ENCODE assay signal across 8 cellular contexts in genomic region chr1:229227298-229227919, GRCh38. TPM values are rescaled to one million over a fixed set of nuclear protein-coding genes. Genes with fewer than 3 reads are reported as not detected.
DNase-seq lines count a peak whose midpoint lies in the region; ATAC-seq and TF ChIP-seq lines count a peak whose summit lies in the region.

No MANE protein-coding gene starts in this region.

- 11 to 13% methylated on average over 15 of the region's 15 CpGs for WGBS in lower leg skin, 2 donors

- ATAC-seq in HG03432 (IDR thresholded peaks at IDR 0.05; ENCODE audit: unreplicated experiment) (peak; percentile 40), GM21423 (IDR thresholded peaks at IDR 0.05; ENCODE audit: unreplicated experiment) (no peak)

- intact Hi-C loops in CD14-positive monocyte (cut with micrococcal nuclease) = loop anchor here (1.0 to 10.0 kb wide), 3 partner anchors 233 to 492 kb away; partner anchors contain the start of gene RHOU (in 2 of the 2)
- intact Hi-C loops in lower leg skin (cut with DNase I; ENCODE audit: low total_unique reads) = no loop called here

- H3K9me3 Mint-ChIP-seq in CD14-positive monocyte = no peaks in the 10 kb centered on the region

- peak overlapping the region; percentile 78 for H3K27ac ChIP-seq in cingulate gyrus (ENCODE audit: low read depth, low read length)

- H3K36me3 Mint-ChIP-seq in CD14-positive monocyte = no peaks in the 10 kb centered on the region

- DNase-seq in CD14-positive monocyte (ENCODE audit: low spot score) (peak; percentile 74), NCI-H69 (lab: John Stamatoyannopoulos, UW) (peak; percentile 89), lower leg skin (ENCODE audit: low spot score in 2 of 2) (peak; percentile 67 to 96)
- DNase-seq in activated CD4-positive, alpha-beta T cell treated with anti-CD3 and anti-CD28 coated beads, Interleukin-2, amount 50 U/mL, for 1 hour = peak; percentile 79
- peak; percentile 50 for DNase-seq in stimulated activated CD8-positive, alpha-beta memory T cell treated with anti-CD3 and anti-CD28 coated beads, Interleukin-12 subunit alpha, Interleukin-12 subunit beta, amount 100 ng/mL, for 4 hours (ENCODE audit: low read depth)

- TF ChIP-seq CTCF in CD14-positive monocyte (IDR thresholded peaks at IDR 0.05) (peak; percentile 94), lower leg skin (IDR thresholded peaks at IDR 0.05) (peak in 1 of 3 donors; percentile 69)

- H3K4me3 ChIP-seq in lower leg skin (ENCODE audit: low read depth, poor library complexity, severe bottlenecking) = no peak overlapping the region

- no peak for TF ChIP-seq POLR2A in lower leg skin (IDR thresholded peaks at IDR 0.05)

- H3K27me3 Mint-ChIP-seq in CD14-positive monocyte (ENCODE audit: low read depth in 3 of 3) = peaks cover 0 to 10% (median 3%) of the 10 kb centered on the region in 3 donors

- H3K4me3 Mint-ChIP-seq in CD14-positive monocyte = no peak overlapping the region

- peak overlapping the region in 2 of 7 donors; percentile 3 to 21 for H3K27ac Mint-ChIP-seq in CD14-positive monocyte

- peaks cover 35% of the 10 kb centered on the region for H3K4me1 Mint-ChIP-seq in CD14-positive monocyte

RNA-seq across cellular contexts. Expression of gene RAB4A, which starts 43.5 kb away (rescaled TPM):
- 10 to 100 TPM; 34.5 to 34.8 TPM for polyA plus RNA-seq in CD14-positive monocyte
- total RNA-seq in lower leg skin = 10 to 100 TPM; 65.5 to 84.7 (median 74.0) TPM
